In genomic region chr1:183079697-183080096, GRCh38 we compare ENCODE assay signal across 29 cellular contexts. TPM values are rescaled to one million over a fixed set of nuclear protein-coding genes. Genes with fewer than 3 reads are reported as not detected.
DNase-seq lines count a peak whose midpoint lies in the region; ATAC-seq and TF ChIP-seq lines count a peak whose summit lies in the region.
"Had no signal": no experiment of that assay in that cellular context is flagged by ENCODE, and none has a peak within 500 bp of the region (broad histone marks: within the 10 kb centered on the region; RNA-seq: fewer than 3 reads in every experiment).

No MANE protein-coding gene starts in this region.

- H3K36me3 Mint-ChIP-seq in HFFc6 (ENCODE audit: low read depth) (peaks cover 29% of the 10 kb centered on the region), osteocyte (ENCODE audit: unreplicated experiment) (no peaks in the 10 kb centered on the region)

- WGBS in mesendoderm (ENCODE audit: extremely low coverage, insufficient coverage, low lambda C conversion rate) = no CpG with 5 or more reads among the region's 5 CpGs

- no peak overlapping the region for H3K23ac ChIP-seq in mesendoderm (ENCODE audit: low read length)

- peaks cover 85% of the 10 kb centered on the region for H3K4me1 Mint-ChIP-seq in HFFc6 (ENCODE audit: low read depth)
- peaks cover 56% of the 10 kb centered on the region for H3K4me1 Mint-ChIP-seq in osteocyte (ENCODE audit: unreplicated experiment)

- TF ChIP-seq POLR2A in erythroblast (IDR thresholded peaks at IDR 0.05; ENCODE audit: low read length) = no peak

- ATAC-seq in GM21786 (IDR thresholded peaks at IDR 0.05; ENCODE audit: unreplicated experiment) = no peak
- ATAC-seq: activated CD4-positive, CD25-positive, alpha-beta regulatory T cell treated with anti-CD3 and anti-CD28 coated beads, Interleukin-2, amount 50 U/mL, for 24 hours; K562 had no signal

- peaks cover 4% of the 10 kb centered on the region; the same call in 1 of the 2 replicates for H3K27me3 Mint-ChIP-seq in HFFc6 (ENCODE audit: insufficient read depth)
- no peaks in the 10 kb centered on the region for H3K27me3 Mint-ChIP-seq in osteocyte (ENCODE audit: unreplicated experiment)

- H3K56ac ChIP-seq in mesendoderm (ENCODE audit: low read length) = no peak overlapping the region

- H3K4me1 ChIP-seq in adipocyte (ENCODE audit: control insufficient read depth, insufficient read depth, low read length) = peaks cover 80% of the 10 kb centered on the region
- H3K4me1 ChIP-seq in mesendoderm (ENCODE audit: control insufficient read depth, low read depth, low read length) = no peaks in the 10 kb centered on the region

- peak; percentile 35 for DNase-seq in Caki2 (ENCODE audit: low read depth)
- no peak for DNase-seq in HFFc6
- peak; percentile 20 for DNase-seq in adipocyte (ENCODE audit: low read depth)
- no peak for DNase-seq in osteocyte (ENCODE audit: extremely low spot score, unreplicated experiment)
- DNase-seq in activated CD8-positive, alpha-beta memory T cell treated with anti-CD3 and anti-CD28 coated beads, Interleukin-2, amount 50 U/mL, for 48 hours = no peak
- DNase-seq in mesendoderm = no peak
- no peak for DNase-seq in erythroblast (lab: John Stamatoyannopoulos, UW)
- DNase-seq: activated CD4-positive, alpha-beta T cell treated with anti-CD3 and anti-CD28 coated beads, Interleukin-2, amount 50 U/mL, for 48 hours; activated naive CD4-positive, alpha-beta T cell treated with Interleukin-2 at 50 U/mL for 16 hours; amniotic stem cell; brain microvascular endothelial cell; cerebellar nuclear complex; dorsolateral prefrontal cortex; MM.1S; NCI-H1105 treated with DMSO at 0.1 percent for 48 hours; NCI-H187 treated with DMSO at 0.1 percent for 48 hours; NCI-H2171; NCI-H510A; stimulated activated CD4-positive, alpha-beta T cell treated with anti-CD3 and anti-CD28 coated beads, Interleukin-1b, Interleukin-23, amount 100 ng/mL, for 48 hours; stimulated activated naive CD4-positive, alpha-beta T cell treated with Interleukin-2 at 50 U/mL for 16 hours had no signal

- H2BK15ac ChIP-seq in mesendoderm (replicated peaks; ENCODE audit: low read depth) = no peak overlapping the region

- no peak overlapping the region for H2BK5ac ChIP-seq in mesendoderm (ENCODE audit: low read length)

- no peak overlapping the region for H4K8ac ChIP-seq in mesendoderm (ENCODE audit: low read depth, low read length)

- no peak overlapping the region for H3K9ac ChIP-seq in adipocyte (ENCODE audit: low read length)
- no peak overlapping the region for H3K9ac ChIP-seq in mesendoderm (ENCODE audit: low read length)

- no peak overlapping the region for H3K18ac ChIP-seq in mesendoderm (ENCODE audit: low read length)

- in situ Hi-C loops in Caki2 (cut with HindIII; ENCODE audit: low pct_unique_long_range_greater_than_20kb, low sequenced_read_pairs) = no loop called here

- H2BK120ac ChIP-seq in mesendoderm (ENCODE audit: low read depth, low read length) = no peak overlapping the region

- H2AK5ac ChIP-seq in mesendoderm (ENCODE audit: low read length) = no peak overlapping the region

- H3K9me3 ChIP-seq in adipocyte (ENCODE audit: control insufficient read depth, low read length) = no peaks in the 10 kb centered on the region
- H3K9me3 ChIP-seq: vagina had no signal

- no peaks in the 10 kb centered on the region for H3K27me3 ChIP-seq in adipocyte (replicated peaks; ENCODE audit: control insufficient read depth, insufficient read depth, low read length)
- no peaks in the 10 kb centered on the region for H3K27me3 ChIP-seq in mesendoderm (ENCODE audit: insufficient read depth, low read length, poor library complexity)
- H3K27me3 ChIP-seq: brain microvascular endothelial cell, dorsolateral prefrontal cortex, hepatocyte, vagina had no signal

- H3K9me3 Mint-ChIP-seq in HFFc6 (no peaks in the 10 kb centered on the region), osteocyte (ENCODE audit: unreplicated experiment) (no peaks in the 10 kb centered on the region)
- H3K9me3 Mint-ChIP-seq: nephron; T-helper 1 cell treated with Interleukin-12 subunit alpha and Interleukin-12 subunit beta and Interleukin-4 antibody, amounts not matched to agents 30 μg/mL and 1 μg/mL, for 36 hours had no signal

- no peaks in the 10 kb centered on the region for H3K36me3 ChIP-seq in adipocyte (ENCODE audit: control insufficient read depth, insufficient read depth, low read length, severe bottlenecking)
- H3K36me3 ChIP-seq in mesendoderm (ENCODE audit: control insufficient read depth, insufficient read depth, low read length) = no peaks in the 10 kb centered on the region
- H3K36me3 ChIP-seq: brain microvascular endothelial cell, vagina had no signal

- no peak overlapping the region for H4K5ac ChIP-seq in mesendoderm (ENCODE audit: low read length)

- peak overlapping the region; percentile 43 for H3K4me3 ChIP-seq in adipocyte (ENCODE audit: low read length)
- no peak overlapping the region for H3K4me3 ChIP-seq in mesendoderm (ENCODE audit: low read length)
- H3K4me3 ChIP-seq: dorsolateral prefrontal cortex, hepatocyte, K562, lung, SK-N-MC, vagina had no signal

- H3K4me3 Mint-ChIP-seq in HFFc6 (peak overlapping the region; percentile 51; the same call in 1 of the 2 replicates), osteocyte (ENCODE audit: unreplicated experiment) (no peak overlapping the region)
- H3K4me3 Mint-ChIP-seq: nephron; T-helper 1 cell treated with Interleukin-12 subunit alpha and Interleukin-12 subunit beta and Interleukin-4 antibody, amounts not matched to agents 30 μg/mL and 1 μg/mL, for 36 hours had no signal

- H3K27ac Mint-ChIP-seq in HFFc6 (peak overlapping the region; percentile 75), osteocyte (ENCODE audit: unreplicated experiment) (peak overlapping the region; percentile 33)
- H3K27ac Mint-ChIP-seq: T-helper 1 cell treated with Interleukin-12 subunit alpha and Interleukin-12 subunit beta and Interleukin-4 antibody, amounts not matched to agents 30 μg/mL and 1 μg/mL, for 36 hours had no signal

- no peak overlapping the region for H3K27ac ChIP-seq in mesendoderm (ENCODE audit: low read depth, low read length)
- H3K27ac ChIP-seq: brain microvascular endothelial cell, dorsolateral prefrontal cortex, hepatocyte, SK-N-MC, vagina had no signal

- H3K79me2 ChIP-seq in mesendoderm (ENCODE audit: control insufficient read depth, insufficient read depth, low read length) = no peaks in the 10 kb centered on the region

- no peak overlapping the region for H3K4me2 ChIP-seq in mesendoderm (ENCODE audit: low read length)
- H3K4me2 ChIP-seq: hepatocyte had no signal

- TF ChIP-seq CTCF in HFFc6 (IDR thresholded peaks at IDR 0.05) (no peak), osteocyte (IDR thresholded peaks at IDR 0.05) (no peak)

- H3K4ac ChIP-seq in mesendoderm (ENCODE audit: low read depth, low read length) = no peak overlapping the region

- peaks cover 2% of the 10 kb centered on the region for H3K79me1 ChIP-seq in mesendoderm (ENCODE audit: low read length)

RNA-seq across cellular contexts. Expression of gene LAMC1, which starts 56.5 kb away (rescaled TPM):
- 87.3 and 138 TPM in 2 replicates for total RNA-seq in Caki2 (2014; rRNA removed; shearing (Covaris generic); ENCODE audit: low replicate concordance)
- total RNA-seq in HFFc6 (2021; fragmentation: NEBNext Ultra II Directional; extraction: Animal tissue kit (Norgen Biotek cat#: 25700)) = 100 to 1,000 TPM; 352 to 465 (median 393) TPM
- 369 and 384 TPM in 2 replicates for total RNA-seq in osteocyte
- polyA plus RNA-seq in mesendoderm (2013, experiment 1 of 2) = 54.6 TPM
- polyA plus RNA-seq in mesendoderm (2013, experiment 2 of 2) = 50.2 TPM

Comparison
In these comparisons a context has a peak if more than half of its experiments do, and no peak if none do; other contexts are left out.
1. DNase-seq: peak in Caki2 (single experiment) and adipocyte (single experiment); none in HFFc6 (single experiment), osteocyte (single experiment), activated CD8-positive, alpha-beta memory T cell treated with anti-CD3 and anti-CD28 coated beads, Interleukin-2, amount 50 U/mL, for 48 hours (single experiment), mesendoderm (single experiment) and erythroblast (0 of 2).